32 cellular contexts compared by ENCODE assay signal in genomic region chr1:239930646-239931262, GRCh38.
DNase-seq lines count a peak whose midpoint lies in the region; ATAC-seq, FAIRE-seq and TF ChIP-seq lines count a peak whose summit lies in the region.
"Had no signal": no experiment of that assay in that cellular context is flagged by ENCODE, and none has a peak within 500 bp of the region (broad histone marks: within the 10 kb centered on the region; RNA-seq: fewer than 3 reads in every experiment).

No MANE protein-coding gene starts in this region.

- no peak for TF ChIP-seq CTCF in MCF 10A (IDR thresholded peaks at IDR 0.05; ENCODE audit: unreplicated experiment)
- TF ChIP-seq CTCF in breast epithelium (IDR thresholded peaks at IDR 0.05): no peak
- no peak for TF ChIP-seq CTCF in RWPE2 (IDR thresholded peaks at IDR 0.05; ENCODE audit: poor library complexity, severe bottlenecking)
- no peak for TF ChIP-seq CTCF in kidney (IDR thresholded peaks at IDR 0.05; ENCODE audit: borderline replicate concordance, extremely low read depth, insufficient read depth)
- no peak for TF ChIP-seq CTCF in stomach (IDR thresholded peaks at IDR 0.05)

- H3K4me3 Mint-ChIP-seq in MCF 10A (ENCODE audit: unreplicated experiment): no peak overlapping the region
- H3K4me3 Mint-ChIP-seq: activated CD4-positive, alpha-beta T cell treated with anti-CD3 and anti-CD28 coated beads, Interleukin-2, amount 10 ng/mL, durations not matched to agents 7 days and 5 days; activated naive CD8-positive, alpha-beta T cell treated with anti-CD3 and anti-CD28 coated beads for 36 hours; CD14-positive monocyte; mesothelial cell of epicardium; WTC11 had no signal

- FAIRE-seq in kidney (lab: Jason Lieb, UNC): peak; percentile 57
- FAIRE-seq: GM12878 had no signal

- CTCF ChIA-PET in MCF 10A (lab: Yijun Ruan, JAX): interaction anchor here (0.6 to 3.4 kb wide), 12 partner anchors 8 to 1431 kb away, joined by 3 to 37 read pairs (median 4); partner anchors contain the start of gene CHRM3

- H3K36me3 Mint-ChIP-seq in MCF 10A (ENCODE audit: insufficient read depth, unreplicated experiment): no peaks in the 10 kb centered on the region
- H3K36me3 Mint-ChIP-seq: activated naive CD8-positive, alpha-beta T cell treated with anti-CD3 and anti-CD28 coated beads for 36 hours; CD14-positive monocyte; mesothelial cell of epicardium had no signal

- no peak overlapping the region for H3K27ac Mint-ChIP-seq in MCF 10A (ENCODE audit: low read depth, unreplicated experiment)
- H3K27ac Mint-ChIP-seq: activated CD4-positive, alpha-beta T cell treated with anti-CD3 and anti-CD28 coated beads, Interleukin-2, amount 10 ng/mL, durations not matched to agents 7 days and 5 days; activated naive CD8-positive, alpha-beta T cell treated with anti-CD3 and anti-CD28 coated beads for 36 hours; mesothelial cell of epicardium had no signal

- TF ChIP-seq EP300 in stomach (IDR thresholded peaks at IDR 0.05): no peak

- DNase-seq in MCF 10A (ENCODE audit: unreplicated experiment): peak; percentile 61
- DNase-seq in breast epithelium (ENCODE audit: low spot score in 2 of 2): no peak
- no peak for DNase-seq in RWPE2 (ENCODE audit: low spot score)
- no peak for DNase-seq in kidney
- DNase-seq in T1000 (lab: John Stamatoyannopoulos, UW): no peak
- no peak for DNase-seq in activated CD4-positive, CD25-positive, alpha-beta regulatory T cell (lab: John Stamatoyannopoulos, UW)
- DNase-seq in stomach: no peak
- DNase-seq in DMS79 treated with DMSO at 0.1 percent for 48 hours (lab: John Stamatoyannopoulos, UW): no peak
- DNase-seq: 8988T; activated CD4-positive, alpha-beta T cell treated with anti-CD3 and anti-CD28 coated beads, Interleukin-2, amount 10 ng/mL, durations not matched to agents 7 days and 5 days; activated effector memory CD4-positive, alpha-beta T cell treated with Interleukin-2 at 50 U/mL for 16 hours; activated naive CD8-positive, alpha-beta T cell treated with anti-CD3 and anti-CD28 coated beads for 36 hours; activated T-cell treated with anti-CD3 and anti-CD28 coated beads, Interleukin-2, amount 50 U/mL, for 1 hour; aorta; caudate nucleus; cortex of kidney; effector memory CD4-positive, alpha-beta T cell; erythroblast; islet precursor cell; NCI-H1048; NCI-H1694; NCI-H446 treated with DMSO at 0.1 percent for 48 hours; NCI-H774; stimulated activated CD4-positive, alpha-beta T cell treated with anti-CD3 and anti-CD28 coated beads, Interleukin-4, amount 100 ng/mL, for 24 hours; transverse colon had no signal

- H3K36me3 ChIP-seq in breast epithelium: no peaks in the 10 kb centered on the region
- H3K36me3 ChIP-seq in RWPE2 (ENCODE audit: low read depth): no peaks in the 10 kb centered on the region
- no peaks in the 10 kb centered on the region for H3K36me3 ChIP-seq in kidney (ENCODE audit: control insufficient read depth in 1 of 2, insufficient read depth in 2 of 2, low read length in 2 of 2)
- H3K36me3 ChIP-seq in stomach: no peaks in the 10 kb centered on the region
- H3K36me3 ChIP-seq: HAP-1, SJSA1, transverse colon had no signal

- H3K4me3 ChIP-seq in breast epithelium (no peak overlapping the region), RWPE2 (ENCODE audit: severe bottlenecking) (no peak overlapping the region), kidney (ENCODE audit: low read length in 2 of 2) (no peak overlapping the region), stomach (no peak overlapping the region)
- H3K4me3 ChIP-seq: GM12878, HAP-1, SJSA1, transverse colon had no signal

- BruUV-seq in MCF 10A (replicated peaks; lab: Mats Ljungman, UMichigan): no TSS peak

- H3K9me3 ChIP-seq in breast epithelium: no peaks in the 10 kb centered on the region
- no peaks in the 10 kb centered on the region for H3K9me3 ChIP-seq in RWPE2 (ENCODE audit: severe bottlenecking)
- H3K9me3 ChIP-seq in kidney (ENCODE audit: control insufficient read depth in 1 of 2, low read length in 2 of 2): no peaks in the 10 kb centered on the region
- H3K9me3 ChIP-seq in stomach: no peaks in the 10 kb centered on the region
- H3K9me3 ChIP-seq: HAP-1, SJSA1, transverse colon had no signal

- WGBS in stomach, 5 donors: 78 to 85% (median 79%) methylated on average over 6 of the region's 6 CpGs

- H3K27me3 ChIP-seq in breast epithelium: no peaks in the 10 kb centered on the region
- no peaks in the 10 kb centered on the region for H3K27me3 ChIP-seq in RWPE2 (ENCODE audit: insufficient read depth, poor library complexity, severe bottlenecking)
- H3K27me3 ChIP-seq in stomach: no peaks in the 10 kb centered on the region
- H3K27me3 ChIP-seq: SJSA1, transverse colon had no signal

- intact Hi-C loops in MCF 10A (cut with micrococcal nuclease) (no loop called here), breast epithelium (cut with DNase I; ENCODE audit: low total_unique reads) (no loop called here), kidney (cut with DNase I) (no loop called here), stomach (cut with DNase I; ENCODE audit: low total_unique reads) (no loop called here)

- peaks cover 10% of the 10 kb centered on the region for H3K4me1 Mint-ChIP-seq in MCF 10A (ENCODE audit: insufficient read depth, unreplicated experiment)
- H3K4me1 Mint-ChIP-seq: activated CD4-positive, alpha-beta T cell treated with anti-CD3 and anti-CD28 coated beads, Interleukin-2, amount 10 ng/mL, durations not matched to agents 7 days and 5 days; activated naive CD8-positive, alpha-beta T cell treated with anti-CD3 and anti-CD28 coated beads for 36 hours; mesothelial cell of epicardium had no signal

- H3K9me3 Mint-ChIP-seq in MCF 10A (ENCODE audit: unreplicated experiment): no peaks in the 10 kb centered on the region
- H3K9me3 Mint-ChIP-seq: activated CD4-positive, alpha-beta T cell treated with anti-CD3 and anti-CD28 coated beads, Interleukin-2, amount 10 ng/mL, durations not matched to agents 7 days and 5 days; mesothelial cell of epicardium had no signal

- TF ChIP-seq POLR2A in breast epithelium (IDR thresholded peaks at IDR 0.05): no peak
- no peak for TF ChIP-seq POLR2A in stomach (IDR thresholded peaks at IDR 0.05)

- H3K9ac ChIP-seq in kidney (ENCODE audit: low read length in 2 of 2): peak overlapping the region in 1 of 2 donors; percentile 59

- no peaks in the 10 kb centered on the region for H3K4me1 ChIP-seq in breast epithelium
- H3K4me1 ChIP-seq in RWPE2 (ENCODE audit: insufficient read depth, poor library complexity, severe bottlenecking): no peaks in the 10 kb centered on the region
- peaks cover 0 to 5% of the 10 kb centered on the region in 2 donors for H3K4me1 ChIP-seq in kidney (ENCODE audit: control insufficient read depth in 1 of 2, insufficient read depth in 1 of 2, low read depth in 1 of 2, low read length in 2 of 2)
- peaks cover 0 to 7% (median 0%) of the 10 kb centered on the region in 4 donors for H3K4me1 ChIP-seq in stomach
- H3K4me1 ChIP-seq: HAP-1, SJSA1, transverse colon had no signal

- ATAC-seq in RWPE2 (ENCODE audit: low read depth): peak; percentile 76
- ATAC-seq: GM12878, sciatic nerve, WTC11 had no signal

- POLR2A ChIA-PET in MCF 10A (lab: Yijun Ruan, JAX): interaction anchor here (0.5 to 1.1 kb wide), 5 partner anchors 12 to 822 kb away, joined by 3 to 5 read pairs (median 3); no protein-coding TSS in a partner anchor

- H3K27me3 Mint-ChIP-seq in MCF 10A (ENCODE audit: insufficient read depth, unreplicated experiment): no peaks in the 10 kb centered on the region

- H3K27ac ChIP-seq in breast epithelium: no peak overlapping the region
- no peak overlapping the region for H3K27ac ChIP-seq in RWPE2 (ENCODE audit: poor library complexity, severe bottlenecking)
- peak overlapping the region; percentile 64 to 79 for H3K27ac ChIP-seq in kidney (ENCODE audit: low read depth in 2 of 2, low read length in 2 of 2)
- no peak overlapping the region for H3K27ac ChIP-seq in stomach
- H3K27ac ChIP-seq: SJSA1, transverse colon had no signal

Comparison
In these comparisons a context has a peak if more than half of its experiments do, and no peak if none do; other contexts are left out.
1. H3K27ac ChIP-seq: peak in kidney (2 of 2); none in breast epithelium (0 of 2), RWPE2 (single experiment) and stomach (0 of 5).